ENCODE assay signal across 1 cellular context in genomic region chr12:53623526-53623925, GRCh38.
TF ChIP-seq lines count a peak whose summit lies in the region.

No MANE protein-coding gene starts in this region.

TF ChIP-seq in IMR-90, 13 proteins besides CTCF, POLR2A, EP300 and RAD21 (continued from another document):
- TF ChIP-seq, protein P1, sequence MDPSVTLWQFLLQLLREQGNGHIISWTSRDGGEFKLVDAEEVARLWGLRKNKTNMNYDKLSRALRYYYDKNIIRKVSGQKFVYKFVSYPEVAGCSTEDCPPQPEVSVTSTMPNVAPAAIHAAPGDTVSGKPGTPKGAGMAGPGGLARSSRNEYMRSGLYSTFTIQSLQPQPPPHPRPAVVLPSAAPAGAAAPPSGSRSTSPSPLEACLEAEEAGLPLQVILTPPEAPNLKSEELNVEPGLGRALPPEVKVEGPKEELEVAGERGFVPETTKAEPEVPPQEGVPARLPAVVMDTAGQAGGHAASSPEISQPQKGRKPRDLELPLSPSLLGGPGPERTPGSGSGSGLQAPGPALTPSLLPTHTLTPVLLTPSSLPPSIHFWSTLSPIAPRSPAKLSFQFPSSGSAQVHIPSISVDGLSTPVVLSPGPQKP (IDR thresholded peaks at IDR 0.05; ENCODE audit: borderline replicate concordance, low read depth, low read length) = no peak
- no peak for TF ChIP-seq MAZ (IDR thresholded peaks at IDR 0.05; ENCODE audit: borderline replicate concordance, low read depth, low read length)
- no peak for TF ChIP-seq NFE2L2 (IDR thresholded peaks at IDR 0.05; ENCODE audit: low read depth, low read length)
